14 cellular contexts compared by ENCODE assay signal in genomic region chr5:3599283-3600105, GRCh38. TPM values are rescaled to one million over a fixed set of nuclear protein-coding genes. Genes with fewer than 3 reads are reported as not detected.
DNase-seq lines count a peak whose midpoint lies in the region; ATAC-seq and TF ChIP-seq lines count a peak whose summit lies in the region.
"Had no signal": no experiment of that assay in that cellular context is flagged by ENCODE, and none has a peak within 500 bp of the region (broad histone marks: within the 10 kb centered on the region; RNA-seq: fewer than 3 reads in every experiment).

No MANE protein-coding gene starts in this region.

- BruUV-seq in PC-3 (replicated peaks; lab: Mats Ljungman, UMichigan), result no TSS peak

- H3K27ac Mint-ChIP-seq in WTC11 (no peak overlapping the region), glutamatergic neuron (ENCODE audit: unreplicated experiment) (peak overlapping the region; percentile 71), osteocyte (ENCODE audit: unreplicated experiment) (peak overlapping the region; percentile 92)
- H3K27ac Mint-ChIP-seq: activated T-cell treated with anti-CD3 and anti-CD28 coated beads, Interleukin-2, amount 50 U/mL, for 72 hours; CD8-positive, alpha-beta T cell had no signal

- TF ChIP-seq CTCF in WTC11 (IDR thresholded peaks at IDR 0.05) (no peak), glutamatergic neuron (IDR thresholded peaks at IDR 0.05; ENCODE audit: partially characterized antibody, unreplicated experiment) (peak; percentile 64), osteocyte (IDR thresholded peaks at IDR 0.05) (no peak), PC-3 (conservative IDR thresholded peaks at IDR 0.05; ENCODE audit: low read depth, low read length) (no peak)

- intact Hi-C loops in PC-3 (cut with micrococcal nuclease), result no loop called here

- POLR2A ChIA-PET in WTC11 (lab: Charles Lee), result no interaction called here
- POLR2A ChIA-PET in PC-3 (lab: Charles Lee; ENCODE audit: unreplicated experiment), result no interaction called here

- H3K36me3 ChIP-seq in GM23248 (ENCODE audit: low read depth), result no peaks in the 10 kb centered on the region
- H3K36me3 ChIP-seq in PC-3 (ENCODE audit: low read depth, low read length), result no peaks in the 10 kb centered on the region

- peaks cover 84% of the 10 kb centered on the region for H3K79me2 ChIP-seq in GM23248 (ENCODE audit: insufficient read depth)
- H3K79me2 ChIP-seq in PC-3 (ENCODE audit: low read length), result no peaks in the 10 kb centered on the region

- DNase-seq in GM23248 (peak; percentile 88), WTC11 (ENCODE audit: low spot score) (peak; percentile 65), glutamatergic neuron (peak; percentile 78), osteocyte (ENCODE audit: extremely low spot score, unreplicated experiment) (no peak), nucleus accumbens (lab: John Stamatoyannopoulos, UW) (no peak), PC-3 (no peak)
- DNase-seq: CD8-positive, alpha-beta T cell; GF-D8; NCI-H1694; NCI-H69; right cardiac atrium had no signal

- H3K9me3 ChIP-seq in GM23248 (ENCODE audit: low read depth) (no peaks in the 10 kb centered on the region), PC-3 (ENCODE audit: low read length) (no peaks in the 10 kb centered on the region)

- no peaks in the 10 kb centered on the region for H3K9me3 Mint-ChIP-seq in WTC11
- peaks cover 24% of the 10 kb centered on the region for H3K9me3 Mint-ChIP-seq in glutamatergic neuron (ENCODE audit: unreplicated experiment)
- H3K9me3 Mint-ChIP-seq in osteocyte (ENCODE audit: unreplicated experiment), result no peaks in the 10 kb centered on the region
- H3K9me3 Mint-ChIP-seq: CD8-positive, alpha-beta T cell had no signal

- H3K36me3 Mint-ChIP-seq in WTC11 (no peaks in the 10 kb centered on the region; the same call in 1 of the 2 replicates), glutamatergic neuron (ENCODE audit: unreplicated experiment) (peaks cover 18% of the 10 kb centered on the region), osteocyte (ENCODE audit: unreplicated experiment) (peaks cover 12% of the 10 kb centered on the region)
- H3K36me3 Mint-ChIP-seq: CD8-positive, alpha-beta T cell had no signal

- H3K27me3 ChIP-seq in GM23248 (replicated peaks; ENCODE audit: insufficient read depth), result no peaks in the 10 kb centered on the region
- H3K27me3 ChIP-seq in PC-3 (ENCODE audit: low read length), result no peaks in the 10 kb centered on the region

- H3K27ac ChIP-seq in GM23248 (peak overlapping the region; percentile 78), PC-3 (ENCODE audit: low read length) (no peak overlapping the region)
- H3K27ac ChIP-seq: KMS-11 had no signal

- H3F3A ChIP-seq in GM23248 (ENCODE audit: insufficient read depth), result peaks cover 4% of the 10 kb centered on the region; the same call in 1 of the 2 replicates
- no peaks in the 10 kb centered on the region for H3F3A ChIP-seq in PC-3 (ENCODE audit: low read length, unreplicated experiment)

- WGBS in GM23248 (ENCODE audit: low coverage in 1 of 2, low lambda C conversion rate in 2 of 2, missing lambda C conversion rate in 2 of 2), 2 experiments, result 3 to 4% methylated on average over 71 to 77 of the region's 83 CpGs

- ATAC-seq in WTC11, result peak; percentile 19
- ATAC-seq in HG03196 (IDR thresholded peaks at IDR 0.05; ENCODE audit: unreplicated experiment), result no peak
- ATAC-seq in PC-3, result no peak
- ATAC-seq: CD8-positive, alpha-beta T cell; right cardiac atrium had no signal

- H3K27me3 Mint-ChIP-seq in WTC11 (ENCODE audit: low read depth) (peaks cover 90% of the 10 kb centered on the region), glutamatergic neuron (ENCODE audit: unreplicated experiment) (peaks cover 47% of the 10 kb centered on the region), osteocyte (ENCODE audit: unreplicated experiment) (no peaks in the 10 kb centered on the region)

- H4K20me1 ChIP-seq in GM23248 (ENCODE audit: insufficient read depth) (no peaks in the 10 kb centered on the region), PC-3 (ENCODE audit: low read length) (no peaks in the 10 kb centered on the region)

- H3K9ac ChIP-seq in GM23248, result peak overlapping the region; percentile 89
- no peak overlapping the region for H3K9ac ChIP-seq in PC-3 (ENCODE audit: low read length)
- H3K9ac ChIP-seq: KMS-11 had no signal

- in situ Hi-C loops in GM23248 (cut with MboI), result loop anchor here (5.0 to 25.0 kb wide), 2 partner anchors 852 to 1837 kb away; no protein-coding TSS in a partner anchor

- peak overlapping the region; percentile 84 for H3K4me3 ChIP-seq in GM23248
- H3K4me3 ChIP-seq in PC-3 (ENCODE audit: low read length), result no peak overlapping the region

- H3K4me2 ChIP-seq in GM23248 (ENCODE audit: unreplicated experiment) (peak overlapping the region; percentile 98), PC-3 (ENCODE audit: low read length) (no peak overlapping the region)
- H3K4me2 ChIP-seq: KMS-11 had no signal

- H3K9me2 ChIP-seq in GM23248 (ENCODE audit: insufficient read depth) (no peaks in the 10 kb centered on the region), PC-3 (replicated peaks; ENCODE audit: low read length) (no peaks in the 10 kb centered on the region)

- CTCF ChIA-PET in WTC11 (lab: Charles Lee), result interaction anchor here (1.3 to 1.9 kb wide), 3 partner anchors 7 to 964 kb away, joined by 4 to 17 read pairs (median 4); no protein-coding TSS in a partner anchor
- CTCF ChIA-PET in PC-3 (lab: Charles Lee), result no interaction called here

- H2AFZ ChIP-seq in GM23248 (peak overlapping the region; percentile 64), PC-3 (ENCODE audit: low read length) (no peak overlapping the region)

- H3K4me1 Mint-ChIP-seq in WTC11 (peaks cover 38% of the 10 kb centered on the region), glutamatergic neuron (ENCODE audit: low read depth, unreplicated experiment) (peaks cover 17% of the 10 kb centered on the region), osteocyte (ENCODE audit: unreplicated experiment) (peaks cover 18% of the 10 kb centered on the region)

- H3K4me3 Mint-ChIP-seq in WTC11, result peak overlapping the region; percentile 79
- peak overlapping the region; percentile 97 for H3K4me3 Mint-ChIP-seq in glutamatergic neuron (ENCODE audit: unreplicated experiment)
- H3K4me3 Mint-ChIP-seq in osteocyte (ENCODE audit: unreplicated experiment), result peak overlapping the region; percentile 87
- H3K4me3 Mint-ChIP-seq: activated T-cell treated with anti-CD3 and anti-CD28 coated beads, Interleukin-2, amount 50 U/mL, for 72 hours; CD8-positive, alpha-beta T cell had no signal

- peaks cover 20% of the 10 kb centered on the region for H3K4me1 ChIP-seq in GM23248 (ENCODE audit: insufficient read depth)
- H3K4me1 ChIP-seq in PC-3 (ENCODE audit: insufficient read depth, low read length), result no peaks in the 10 kb centered on the region

TF ChIP-seq in WTC11, 78 proteins besides CTCF, POLR2A, EP300 and RAD21 (continues in another document):
- TF ChIP-seq ARID4B (CRISPR knock-in tag; IDR thresholded peaks at IDR 0.05; ENCODE audit: borderline replicate concordance) (0 out of 2 replicates have a peak, but pooled peaks have one; percentile 23), E2F1 (CRISPR knock-in tag; IDR thresholded peaks at IDR 0.05) (no peak), TP53 (CRISPR knock-in tag; IDR thresholded peaks at IDR 0.05) (peak; percentile 59; the same call in 1 of the 2 replicates), CBFB (CRISPR knock-in tag; IDR thresholded peaks at IDR 0.05; ENCODE audit: low read depth) (peak; percentile 14; the same call in 1 of the 2 replicates)
- TF ChIP-seq, protein P1, sequence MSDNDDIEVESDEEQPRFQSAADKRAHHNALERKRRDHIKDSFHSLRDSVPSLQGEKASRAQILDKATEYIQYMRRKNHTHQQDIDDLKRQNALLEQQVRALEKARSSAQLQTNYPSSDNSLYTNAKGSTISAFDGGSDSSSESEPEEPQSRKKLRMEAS (CRISPR knock-in tag; IDR thresholded peaks at IDR 0.05), result peak; percentile 77

RNA-seq across cellular contexts. Expression of gene IRX1, which starts 3.9 kb away (rescaled TPM):
- total RNA-seq in GM23248 (2014; rRNA removed; shearing (Covaris generic)), result 25.9 and 32.5 TPM in 2 replicates
- 1.3 and 1.6 TPM in 2 replicates for polyA plus RNA-seq in GM23248 (2016; fragmentation: Nextera tagmentation; extraction: Ambion mirVana)
- 14.1 to 21.0 TPM (median 14.8 TPM) in 3 replicates for total RNA-seq in WTC11 (2021)
- 69.3 TPM for total RNA-seq in glutamatergic neuron (ENCODE audit: unreplicated experiment)
- 11.8 and 12.0 TPM in 2 replicates for total RNA-seq in osteocyte
- not detected in 2 replicates for total RNA-seq in PC-3 (2014; rRNA removed)
- total RNA-seq: activated T-cell treated with anti-CD3 and anti-CD28 coated beads, Interleukin-2, amount 50 U/mL, for 72 hours; CD8-positive, alpha-beta T cell; right cardiac atrium had no signal

Comparison
In these comparisons a context has a peak if more than half of its experiments do, and no peak if none do; other contexts are left out.
1. DNase-seq: peak in GM23248 (single experiment), WTC11 (single experiment) and glutamatergic neuron (single experiment); none in osteocyte (single experiment), nucleus accumbens (0 of 56) and PC-3 (single experiment).
2. RNA of gene IRX1, which starts 3.9 kb away (total RNA-seq): 69.3 TPM in glutamatergic neuron (single experiment), 25.9 to 32.5 TPM in GM23248, 14.1 to 21.0 TPM in WTC11 and 11.8 to 12.0 TPM in osteocyte; not detected in PC-3; every median in the first group is over 10 times any median in the second.
3. Peak in every context shown above with its lines, with median percentiles within 50 percentile points of each other: H3K4me3 Mint-ChIP-seq.